In genomic region chr1:31995263-31995662, GRCh38 we compare ENCODE assay signal across 22 cellular contexts. TPM values are rescaled to one million over a fixed set of nuclear protein-coding genes. Genes with fewer than 3 reads are reported as not detected.
DNase-seq lines count a peak whose midpoint lies in the region; ATAC-seq, FAIRE-seq and TF ChIP-seq lines count a peak whose summit lies in the region.
"Had no signal": no experiment of that assay in that cellular context is flagged by ENCODE, and none has a peak within 500 bp of the region (broad histone marks: within the 10 kb centered on the region; RNA-seq: fewer than 3 reads in every experiment).

No MANE protein-coding gene starts in this region.

- no peak for TF ChIP-seq RAD21 in H1 (IDR thresholded peaks at IDR 0.05 in 1 of 2, conservative IDR thresholded peaks at IDR 0.05 in 1 of 2; ENCODE audit: low read depth in 2 of 2, low read length in 2 of 2)

- CTCF ChIA-PET in activated CD4-positive, alpha-beta T cell treated with anti-CD3 and anti-CD28 coated beads for 36 hours (lab: Charles Lee): no interaction called here
- CTCF ChIA-PET in WTC11 (lab: Charles Lee) (interaction anchor here (0.6 to 2.8 kb wide), 4 partner anchors 9 to 831 kb away, joined by 3 to 8 read pairs (median 3); no protein-coding TSS in a partner anchor), H1 (lab: Charles Lee; ENCODE audit: partially characterized antibody) (interaction anchor here (0.9 to 3.0 kb wide), 3 partner anchors 9 to 29 kb away, joined by 3 to 23 read pairs (median 7); no protein-coding TSS in a partner anchor)

- H3K23ac ChIP-seq in H1 (ENCODE audit: insufficient read length): no peak overlapping the region

- H4K5ac ChIP-seq in H1 (ENCODE audit: insufficient read length, low read depth, low read length): no peak overlapping the region

- H3K14ac ChIP-seq in H1 (ENCODE audit: insufficient read length): no peak overlapping the region

- H2BK120ac ChIP-seq in H1 (replicated peaks; ENCODE audit: low read depth, low read length): no peak overlapping the region

- no peak for FAIRE-seq in H1 (lab: Jason Lieb, UNC)
- FAIRE-seq: A549, D721Med, G401.6, GM12891, GM18507, H54 had no signal

- TF ChIP-seq CTCF in WTC11 (IDR thresholded peaks at IDR 0.05): no peak
- TF ChIP-seq CTCF in H1 (IDR thresholded peaks at IDR 0.05; ENCODE audit: control extremely low read depth in 1 of 3, insufficient read depth in 1 of 3, low read depth in 1 of 3, low read length in 3 of 3): no peak
- no peak for TF ChIP-seq CTCF in thyroid gland (IDR thresholded peaks at IDR 0.05)
- no peak for TF ChIP-seq CTCF in HFFc6 (IDR thresholded peaks at IDR 0.05)

- DNase-seq in activated CD4-positive, alpha-beta T cell treated with anti-CD3 and anti-CD28 coated beads for 36 hours: no peak
- no peak for DNase-seq in activated CD4-positive, alpha-beta T cell treated with anti-CD3 and anti-CD28 coated beads, Interleukin-2, amount 10 ng/mL, durations not matched to agents 24 days and 14 days
- DNase-seq in WTC11 (ENCODE audit: low spot score): no peak
- no peak for DNase-seq in H1 (ENCODE audit: low read depth in 1 of 2, low spot score in 2 of 2)
- peak; percentile 19 to 56 for DNase-seq in thyroid gland
- DNase-seq in HFFc6: no peak
- no peak for DNase-seq in globus pallidus (ENCODE audit: low spot score)
- DNase-seq in OCI-M1 (lab: John Stamatoyannopoulos, UW): no peak
- DNase-seq: AML-193; Caco-2; CD4-positive, alpha-beta T cell; GM23248; HCEC 1CT had no signal

- H3K79me1 ChIP-seq in H1 (ENCODE audit: low read depth, low read length): no peaks in the 10 kb centered on the region

- TF ChIP-seq EP300 in H1 (IDR thresholded peaks at IDR 0.05; ENCODE audit: borderline replicate concordance in 1 of 2, low read depth in 2 of 2, low read length in 2 of 2): no peak

- peak; percentile 53 for ATAC-seq in activated CD4-positive, alpha-beta T cell treated with anti-CD3 and anti-CD28 coated beads for 36 hours
- no peak for ATAC-seq in WTC11
- ATAC-seq: A549 had no signal

- WGBS in H1 (ENCODE audit: extremely low coverage in 1 of 2, insufficient coverage in 1 of 2, insufficient read length in 1 of 2, insufficient replicate concordance in 2 of 2, low coverage in 1 of 2, low lambda C conversion rate in 2 of 2, missing lambda C conversion rate in 1 of 2), 2 experiments: 92% methylated on average over 3 of the region's 3 CpGs; no CpG with 5 or more reads in 1 of the 2 experiments
- 61 to 64% methylated on average over 3 of the region's 3 CpGs for WGBS in thyroid gland, 2 donors

- H2BK12ac ChIP-seq in H1 (ENCODE audit: low read depth, low read length): no peak overlapping the region

- H3K27ac Mint-ChIP-seq in activated CD4-positive, alpha-beta T cell treated with anti-CD3 and anti-CD28 coated beads for 36 hours: no peak overlapping the region
- H3K27ac Mint-ChIP-seq in activated CD4-positive, alpha-beta T cell treated with anti-CD3 and anti-CD28 coated beads, Interleukin-2, amount 10 ng/mL, durations not matched to agents 24 days and 14 days: no peak overlapping the region
- H3K27ac Mint-ChIP-seq in WTC11 (no peak overlapping the region), HFFc6 (no peak overlapping the region)
- H3K27ac Mint-ChIP-seq: CD4-positive, alpha-beta T cell had no signal

- POLR2A ChIA-PET in activated CD4-positive, alpha-beta T cell treated with anti-CD3 and anti-CD28 coated beads for 36 hours (lab: Charles Lee): no interaction called here
- POLR2A ChIA-PET in WTC11 (lab: Charles Lee): no interaction called here
- POLR2A ChIA-PET in H1 (lab: Charles Lee; ENCODE audit: partially characterized antibody): no interaction called here

- no peak overlapping the region for H2BK15ac ChIP-seq in H1 (ENCODE audit: low read length)

- H3K27me3 Mint-ChIP-seq in activated CD4-positive, alpha-beta T cell treated with anti-CD3 and anti-CD28 coated beads for 36 hours: no peaks in the 10 kb centered on the region
- H3K27me3 Mint-ChIP-seq in activated CD4-positive, alpha-beta T cell treated with anti-CD3 and anti-CD28 coated beads, Interleukin-2, amount 10 ng/mL, durations not matched to agents 24 days and 14 days: no peaks in the 10 kb centered on the region
- H3K27me3 Mint-ChIP-seq in WTC11 (ENCODE audit: low read depth) (no peaks in the 10 kb centered on the region), HFFc6 (ENCODE audit: insufficient read depth) (peaks cover 8% of the 10 kb centered on the region)
- H3K27me3 Mint-ChIP-seq: CD4-positive, alpha-beta T cell had no signal

- H3K18ac ChIP-seq in H1 (ENCODE audit: extremely low read depth, low read length): no peak overlapping the region

- no peak overlapping the region for H3K4me2 ChIP-seq in H1 (ENCODE audit: insufficient read depth in 1 of 2, low read depth in 2 of 2, low read length in 2 of 2)
- H3K4me2 ChIP-seq: A549 had no signal

- H3K9ac ChIP-seq in H1 (replicated peaks in 1 of 4; ENCODE audit: extremely low read depth in 1 of 4, low read depth in 3 of 4, low read length in 3 of 4): no peak overlapping the region
- H3K9ac ChIP-seq: GM23248 had no signal

- TF ChIP-seq POLR2A in H1 (IDR thresholded peaks at IDR 0.05; ENCODE audit: control extremely low read depth in 1 of 2, low read depth in 2 of 2, low read length in 2 of 2) (no peak), thyroid gland (IDR thresholded peaks at IDR 0.05) (no peak)

- H3K36me3 Mint-ChIP-seq in activated CD4-positive, alpha-beta T cell treated with anti-CD3 and anti-CD28 coated beads for 36 hours (ENCODE audit: low read depth): no peaks in the 10 kb centered on the region
- no peaks in the 10 kb centered on the region for H3K36me3 Mint-ChIP-seq in activated CD4-positive, alpha-beta T cell treated with anti-CD3 and anti-CD28 coated beads, Interleukin-2, amount 10 ng/mL, durations not matched to agents 24 days and 14 days (ENCODE audit: low read depth)
- H3K36me3 Mint-ChIP-seq in WTC11 (no peaks in the 10 kb centered on the region), HFFc6 (ENCODE audit: low read depth) (no peaks in the 10 kb centered on the region)

- no peak overlapping the region for H3K4ac ChIP-seq in H1 (replicated peaks; ENCODE audit: insufficient read length, low read depth, low read length)

- H2BK20ac ChIP-seq in H1 (ENCODE audit: low read length): no peak overlapping the region

- H4K91ac ChIP-seq in H1 (replicated peaks; ENCODE audit: insufficient read length, low read length): no peak overlapping the region

- H3K23me2 ChIP-seq in H1 (ENCODE audit: low read depth, low read length): no peaks in the 10 kb centered on the region; the same call in 1 of the 2 replicates

- H3K4me1 ChIP-seq in H1 (replicated peaks in 1 of 4; ENCODE audit: control insufficient read depth in 3 of 4, insufficient read depth in 4 of 4, low read length in 3 of 4) (no peaks in the 10 kb centered on the region), thyroid gland (peaks cover 16 to 20% of the 10 kb centered on the region in 2 donors)
- H3K4me1 ChIP-seq: A549, Caco-2 had no signal

- no peak overlapping the region for H3K56ac ChIP-seq in H1 (replicated peaks; ENCODE audit: insufficient read length, low read depth, low read length)

- H3K27ac ChIP-seq in H1 (ENCODE audit: low read depth, low read length) (no peak overlapping the region), thyroid gland (peak overlapping the region in 1 of 3 donors; percentile 33)
- H3K27ac ChIP-seq: 22Rv1, A549, C4-2B, GM23248, HL-60 had no signal

- H2AFZ ChIP-seq in H1 (ENCODE audit: low read length): no peak overlapping the region
- H2AFZ ChIP-seq: GM23248 had no signal

- H3K9me3 ChIP-seq in H1 (ENCODE audit: insufficient read depth in 2 of 2, low read depth in 1 of 2, low read length in 1 of 2) (no peaks in the 10 kb centered on the region), thyroid gland (no peaks in the 10 kb centered on the region)
- H3K9me3 ChIP-seq: A549, Caco-2 had no signal

- no peaks in the 10 kb centered on the region for H3K36me3 ChIP-seq in H1 (ENCODE audit: control insufficient read depth in 2 of 4, insufficient read depth in 4 of 4, low read length in 3 of 4)
- H3K36me3 ChIP-seq in thyroid gland: no peaks in the 10 kb centered on the region

- H2BK5ac ChIP-seq in H1 (ENCODE audit: low read depth, low read length): no peak overlapping the region

- no peaks in the 10 kb centered on the region for H3K79me2 ChIP-seq in H1 (ENCODE audit: control insufficient read depth in 1 of 2, insufficient read depth in 2 of 2, low read length in 2 of 2)

- peaks cover 6% of the 10 kb centered on the region for H3K4me1 Mint-ChIP-seq in activated CD4-positive, alpha-beta T cell treated with anti-CD3 and anti-CD28 coated beads for 36 hours
- H3K4me1 Mint-ChIP-seq in activated CD4-positive, alpha-beta T cell treated with anti-CD3 and anti-CD28 coated beads, Interleukin-2, amount 10 ng/mL, durations not matched to agents 24 days and 14 days: peaks cover 15% of the 10 kb centered on the region
- H3K4me1 Mint-ChIP-seq in WTC11 (no peaks in the 10 kb centered on the region), HFFc6 (ENCODE audit: low read depth) (no peaks in the 10 kb centered on the region)

- H2AK5ac ChIP-seq in H1 (ENCODE audit: low read depth, low read length): no peak overlapping the region

- no peaks in the 10 kb centered on the region for H4K20me1 ChIP-seq in H1 (replicated peaks in 1 of 2; ENCODE audit: control insufficient read depth in 1 of 2, insufficient read depth in 2 of 2, low read length in 2 of 2)

- H3K27me3 ChIP-seq in H1 (replicated peaks in 1 of 4; ENCODE audit: control insufficient read depth in 3 of 4, extremely low read depth in 1 of 4, insufficient read depth in 3 of 4, low read length in 3 of 4) (no peaks in the 10 kb centered on the region), thyroid gland (no peaks in the 10 kb centered on the region)

- H3K9me3 Mint-ChIP-seq in activated CD4-positive, alpha-beta T cell treated with anti-CD3 and anti-CD28 coated beads for 36 hours (ENCODE audit: low read depth): no peaks in the 10 kb centered on the region
- no peaks in the 10 kb centered on the region for H3K9me3 Mint-ChIP-seq in activated CD4-positive, alpha-beta T cell treated with anti-CD3 and anti-CD28 coated beads, Interleukin-2, amount 10 ng/mL, durations not matched to agents 24 days and 14 days
- H3K9me3 Mint-ChIP-seq in WTC11: no peaks in the 10 kb centered on the region
- H3K9me3 Mint-ChIP-seq in HFFc6: no peaks in the 10 kb centered on the region
- H3K9me3 Mint-ChIP-seq: CD4-positive, alpha-beta T cell had no signal

- no peak overlapping the region for H3K4me3 ChIP-seq in H1 (ENCODE audit: extremely low read depth in 1 of 4, insufficient read depth in 2 of 4, low read depth in 3 of 4, low read length in 4 of 4)
- no peak overlapping the region for H3K4me3 ChIP-seq in thyroid gland (replicated peaks in 1 of 3)
- H3K4me3 ChIP-seq: A549, GM23248 had no signal

- no peak overlapping the region for H4K8ac ChIP-seq in H1 (ENCODE audit: extremely low read depth, insufficient read depth, low read length)

- no peak overlapping the region for H3K4me3 Mint-ChIP-seq in activated CD4-positive, alpha-beta T cell treated with anti-CD3 and anti-CD28 coated beads for 36 hours
- no peak overlapping the region for H3K4me3 Mint-ChIP-seq in activated CD4-positive, alpha-beta T cell treated with anti-CD3 and anti-CD28 coated beads, Interleukin-2, amount 10 ng/mL, durations not matched to agents 24 days and 14 days
- no peak overlapping the region for H3K4me3 Mint-ChIP-seq in WTC11
- H3K4me3 Mint-ChIP-seq in HFFc6: no peak overlapping the region
- H3K4me3 Mint-ChIP-seq: CD4-positive, alpha-beta T cell had no signal

- intact Hi-C loops in activated CD4-positive, alpha-beta T cell treated with anti-CD3 and anti-CD28 coated beads for 36 hours (cut with DNase I, micrococcal nuclease): no loop called here
- intact Hi-C loops in activated CD4-positive, alpha-beta T cell treated with anti-CD3 and anti-CD28 coated beads, Interleukin-2, amount 10 ng/mL, durations not matched to agents 24 days and 14 days (cut with micrococcal nuclease): no loop called here
- intact Hi-C loops in thyroid gland (cut with DNase I): no loop called here

RNA-seq across cellular contexts. Expression of gene KHDRBS1, which starts 18.4 kb away (rescaled TPM):
- 100 to 1,000 TPM; 198 to 206 TPM for total RNA-seq in activated CD4-positive, alpha-beta T cell treated with anti-CD3 and anti-CD28 coated beads for 36 hours
- 174 and 175 TPM in 2 replicates for total RNA-seq in activated CD4-positive, alpha-beta T cell treated with anti-CD3 and anti-CD28 coated beads, Interleukin-2, amount 10 ng/mL, durations not matched to agents 24 days and 14 days
- total RNA-seq in WTC11 (2021): 254 to 264 TPM (median 256 TPM) in 3 replicates
- total RNA-seq in H1 (2021; fragmentation: NEBNext Ultra II Directional; extraction: Animal tissue kit (Norgen Biotek cat#: 25700)): 281 and 284 TPM in 2 replicates
- 53.8 and 62.7 TPM in 2 replicates for polyA plus RNA-seq in H1 (2011; rRNA removed)
- 64.7 TPM for polyA plus RNA-seq in H1 (2011; cell fraction: cytosol; rRNA removed)
- 110 TPM for polyA plus RNA-seq in H1 (2011; cell fraction: nucleus; rRNA removed)
- polyA plus RNA-seq in H1 (2012, experiment 1 of 2): 171 to 223 TPM (median 192 TPM) in 4 replicates
- polyA plus RNA-seq in H1 (2012, experiment 2 of 2): 72.6 TPM
- 218 TPM for polyA plus RNA-seq in H1 (2013, experiment 1 of 2)
- polyA plus RNA-seq in H1 (2013, experiment 2 of 2): 211 TPM
- 49.3 and 53.9 TPM in 2 replicates for polyA minus RNA-seq in H1 (2011; rRNA and poly(A)+ RNA removed)
- polyA minus RNA-seq in H1 (2011; cell fraction: cytosol; rRNA and poly(A)+ RNA removed): 93.5 TPM
- polyA minus RNA-seq in H1 (2011; cell fraction: nucleus; rRNA and poly(A)+ RNA removed): 69.0 TPM
- 100 to 1,000 TPM in 1 of 4 donors, 10 to 100 TPM in 3; 71.9 to 107 (median 82.5) TPM for total RNA-seq in thyroid gland
- total RNA-seq in HFFc6 (2021; fragmentation: NEBNext Ultra II Directional; extraction: Animal tissue kit (Norgen Biotek cat#: 25700)): 100 to 1,000 TPM; 119 to 160 (median 148) TPM

RNA-seq across cellular contexts. Expression of gene PTP4A2, which starts 57.1 kb away (rescaled TPM):
- 100 to 1,000 TPM; 279 to 314 TPM for total RNA-seq in activated CD4-positive, alpha-beta T cell treated with anti-CD3 and anti-CD28 coated beads for 36 hours
- 363 and 390 TPM in 2 replicates for total RNA-seq in activated CD4-positive, alpha-beta T cell treated with anti-CD3 and anti-CD28 coated beads, Interleukin-2, amount 10 ng/mL, durations not matched to agents 24 days and 14 days
- total RNA-seq in WTC11 (2021): 147 to 172 TPM (median 150 TPM) in 3 replicates
- total RNA-seq in H1 (2021; fragmentation: NEBNext Ultra II Directional; extraction: Animal tissue kit (Norgen Biotek cat#: 25700)): 167 and 214 TPM in 2 replicates
- polyA plus RNA-seq in H1 (2011; rRNA removed): 39.1 and 87.4 TPM in 2 replicates
- 92.5 TPM for polyA plus RNA-seq in H1 (2011; cell fraction: cytosol; rRNA removed)
- polyA plus RNA-seq in H1 (2011; cell fraction: nucleus; rRNA removed): 67.4 TPM
- 138 to 236 TPM (median 166 TPM) in 4 replicates for polyA plus RNA-seq in H1 (2012, experiment 1 of 2)
- polyA plus RNA-seq in H1 (2012, experiment 2 of 2): 38.0 TPM
- 296 TPM for polyA plus RNA-seq in H1 (2013, experiment 1 of 2)
- 306 TPM for polyA plus RNA-seq in H1 (2013, experiment 2 of 2)
- 197 and 236 TPM in 2 replicates for polyA minus RNA-seq in H1 (2011; rRNA and poly(A)+ RNA removed)
- polyA minus RNA-seq in H1 (2011; cell fraction: cytosol; rRNA and poly(A)+ RNA removed): 146 TPM
- polyA minus RNA-seq in H1 (2011; cell fraction: nucleus; rRNA and poly(A)+ RNA removed): 133 TPM
- 100 to 1,000 TPM; 204 to 507 (median 328) TPM for total RNA-seq in thyroid gland
- total RNA-seq in HFFc6 (2021; fragmentation: NEBNext Ultra II Directional; extraction: Animal tissue kit (Norgen Biotek cat#: 25700)): 100 to 1,000 TPM; 258 to 353 (median 305) TPM

Comparison
In these comparisons a context has a peak if more than half of its experiments do, and no peak if none do; other contexts are left out.
1. DNase-seq: peak in thyroid gland (2 of 2); none in activated CD4-positive, alpha-beta T cell treated with anti-CD3 and anti-CD28 coated beads for 36 hours (single experiment), activated CD4-positive, alpha-beta T cell treated with anti-CD3 and anti-CD28 coated beads, Interleukin-2, amount 10 ng/mL, durations not matched to agents 24 days and 14 days (single experiment), WTC11 (single experiment), H1 (0 of 2), HFFc6 (single experiment), globus pallidus (single experiment) and OCI-M1 (single experiment).